17 cellular contexts compared by ENCODE assay signal in genomic region chr13:40749327-40749726, GRCh38. TPM values are rescaled to one million over a fixed set of nuclear protein-coding genes. Genes with fewer than 3 reads are reported as not detected.
A peak's percentile ranks its signal among the peaks of the same experiment; 100 is the strongest.
DNase-seq lines count a peak whose midpoint lies in the region; ATAC-seq and TF ChIP-seq lines count a peak whose summit lies in the region.
"Had no signal": no experiment of that assay in that cellular context is flagged by ENCODE, and none has a peak within 500 bp of the region (broad histone marks: within the 10 kb centered on the region; RNA-seq: fewer than 3 reads in every experiment).

No MANE protein-coding gene starts in this region.

- H3K4me1 ChIP-seq in HCT116 (ENCODE audit: control insufficient read depth in 1 of 2, insufficient read depth in 2 of 2, low read length in 2 of 2): no peaks in the 10 kb centered on the region
- H3K4me1 ChIP-seq: BLaER1 treated with 17β-estradiol and CSF1 and Interleukin-3, amounts not matched to agents 10 nM and 100 nM had no signal

- H3K27ac Mint-ChIP-seq in chondrocyte (ENCODE audit: unreplicated experiment) (no peak overlapping the region), mesothelial cell of epicardium (no peak overlapping the region)
- H3K27ac Mint-ChIP-seq: T-helper 17 cell had no signal

- H3K9me2 ChIP-seq in HCT116 (ENCODE audit: insufficient read depth): no peaks in the 10 kb centered on the region

- H3K4me3 Mint-ChIP-seq in chondrocyte (ENCODE audit: unreplicated experiment) (no peak overlapping the region), mesothelial cell of epicardium (no peak overlapping the region)
- H3K4me3 Mint-ChIP-seq in activated T-cell treated with anti-CD3 and anti-CD28 coated beads, Interleukin-2, amount 50 U/mL, for 4 hours: no peak overlapping the region
- H3K4me3 Mint-ChIP-seq: T-helper 17 cell had no signal

- CTCF ChIA-PET in HCT116 (lab: Charles Lee): interaction anchor here (0.6 kb wide), 1 partner anchor 1561 kb away, joined by 3 read pairs; no protein-coding TSS in a partner anchor

- TF ChIP-seq RAD21 in HCT116 (IDR thresholded peaks at IDR 0.05; ENCODE audit: low read depth): no peak

- H3K36me3 Mint-ChIP-seq in chondrocyte (ENCODE audit: low read depth) (peaks cover 4% of the 10 kb centered on the region), mesothelial cell of epicardium (peaks cover 11% of the 10 kb centered on the region)
- H3K36me3 Mint-ChIP-seq in activated T-cell treated with anti-CD3 and anti-CD28 coated beads, Interleukin-2, amount 50 U/mL, for 4 hours (ENCODE audit: insufficient read depth): peaks cover 20% of the 10 kb centered on the region

- H3K9me3 Mint-ChIP-seq in chondrocyte (ENCODE audit: low read depth) (no peaks in the 10 kb centered on the region), mesothelial cell of epicardium (no peaks in the 10 kb centered on the region)
- no peaks in the 10 kb centered on the region for H3K9me3 Mint-ChIP-seq in activated T-cell treated with anti-CD3 and anti-CD28 coated beads, Interleukin-2, amount 50 U/mL, for 4 hours

- no peaks in the 10 kb centered on the region for H3K27me3 ChIP-seq in HCT116 (ENCODE audit: insufficient read depth, low read length)
- H3K27me3 ChIP-seq: BLaER1 treated with 17β-estradiol and CSF1 and Interleukin-3, amounts not matched to agents 10 nM and 100 nM had no signal

- POLR2A ChIA-PET in HCT116 (lab: Charles Lee): no interaction called here

- no peak overlapping the region for H3K9ac ChIP-seq in HCT116 (ENCODE audit: low read length)
- H3K9ac ChIP-seq: BLaER1 treated with 17β-estradiol and CSF1 and Interleukin-3, amounts not matched to agents 10 nM and 100 nM had no signal

- ATAC-seq in HCT116 (no peak), GM21576 (IDR thresholded peaks at IDR 0.05; ENCODE audit: unreplicated experiment) (no peak), GM21786 (IDR thresholded peaks at IDR 0.05; ENCODE audit: unreplicated experiment) (no peak)
- no peak for ATAC-seq in activated T-cell treated with anti-CD3 and anti-CD28 coated beads, Interleukin-2, amount 50 U/mL, for 4 hours
- ATAC-seq: left colon, T-helper 17 cell had no signal

- H3K36me3 ChIP-seq in HCT116 (ENCODE audit: control insufficient read depth in 1 of 2, insufficient read depth in 2 of 2, low read length in 2 of 2): peaks cover 0 to 10% of the 10 kb centered on the region in 2 experiments; a peak in 1 of 4 replicates

- H3K4me2 ChIP-seq in HCT116 (ENCODE audit: low read length): no peak overlapping the region
- H3K4me2 ChIP-seq: BLaER1 treated with 17β-estradiol and CSF1 and Interleukin-3, amounts not matched to agents 10 nM and 100 nM had no signal

- H2AFZ ChIP-seq in HCT116 (ENCODE audit: low read depth, low read length, poor library complexity, severe bottlenecking): no peak overlapping the region

- BruUV-seq in HCT116 (replicated peaks; lab: Mats Ljungman, UMichigan): no TSS peak

- no peaks in the 10 kb centered on the region for H3K9me3 ChIP-seq in HCT116 (ENCODE audit: control insufficient read depth in 1 of 2, insufficient read depth in 1 of 2, low read depth in 1 of 2, low read length in 2 of 2)
- H3K9me3 ChIP-seq: BLaER1 treated with 17β-estradiol and CSF1 and Interleukin-3, amounts not matched to agents 10 nM and 100 nM had no signal

- no peak overlapping the region for H3K4me3 ChIP-seq in HCT116 (replicated peaks in 1 of 2; ENCODE audit: low read depth in 1 of 2, low read length in 2 of 2)
- H3K4me3 ChIP-seq: BLaER1 treated with 17β-estradiol and CSF1 and Interleukin-3, amounts not matched to agents 10 nM and 100 nM had no signal

- H3K27me3 Mint-ChIP-seq in chondrocyte (ENCODE audit: low read depth) (no peaks in the 10 kb centered on the region), mesothelial cell of epicardium (ENCODE audit: low read depth) (no peaks in the 10 kb centered on the region)
- no peaks in the 10 kb centered on the region for H3K27me3 Mint-ChIP-seq in activated T-cell treated with anti-CD3 and anti-CD28 coated beads, Interleukin-2, amount 50 U/mL, for 4 hours (ENCODE audit: low read depth)
- H3K27me3 Mint-ChIP-seq: T-helper 17 cell had no signal

- TF ChIP-seq CTCF in C4-2B (conservative IDR thresholded peaks at IDR 0.05) (peak; percentile 41), HCT116 (IDR thresholded peaks at IDR 0.05 in 2 of 3, conservative IDR thresholded peaks at IDR 0.05 in 1 of 3; ENCODE audit: borderline replicate concordance in 1 of 3, insufficient read depth in 1 of 3, low read depth in 2 of 3, low read length in 2 of 3) (peak in 2 of 3 experiments; percentile 11 to 37; a peak in 3 of 6 replicates), chondrocyte (IDR thresholded peaks at IDR 0.05) (peak; percentile 70), mesothelial cell of epicardium (IDR thresholded peaks at IDR 0.05; ENCODE audit: unreplicated experiment) (peak; percentile 36)

- no peaks in the 10 kb centered on the region for H3K79me2 ChIP-seq in HCT116 (ENCODE audit: insufficient read depth, low read length)

- H4K20me1 ChIP-seq in HCT116 (ENCODE audit: insufficient read depth): no peaks in the 10 kb centered on the region
- H4K20me1 ChIP-seq: BLaER1 treated with 17β-estradiol and CSF1 and Interleukin-3, amounts not matched to agents 10 nM and 100 nM had no signal

- H3K27ac ChIP-seq in C4-2B (no peak overlapping the region), HCT116 (ENCODE audit: low read depth, low read length) (no peak overlapping the region)
- H3K27ac ChIP-seq: BLaER1 treated with 17β-estradiol and CSF1 and Interleukin-3, amounts not matched to agents 10 nM and 100 nM had no signal

- TF ChIP-seq POLR2A in HCT116 (IDR thresholded peaks at IDR 0.05; ENCODE audit: borderline replicate concordance, extremely low read depth, insufficient read depth, insufficient read length): no peak

- intact Hi-C loops in HCT116 (cut with micrococcal nuclease): no loop called here

- RAD21 ChIA-PET in HCT116 (lab: Charles Lee; ENCODE audit: low non-redundant PET in 1 of 2, low total read pairs in 2 of 2, uncharacterized antibody in 2 of 2, unreplicated experiment in 2 of 2): no interaction called here

- DNase-seq in HCT116 (ENCODE audit: low read depth, low spot score) (no peak), chondrocyte (ENCODE audit: low spot score) (no peak), mesothelial cell of epicardium (ENCODE audit: low spot score in 2 of 2, unreplicated experiment in 2 of 2) (no peak)
- no peak for DNase-seq in activated T-cell treated with anti-CD3 and anti-CD28 coated beads, Interleukin-2, amount 50 U/mL, for 4 hours
- DNase-seq in effector CD8-positive, alpha-beta T cell (lab: John Stamatoyannopoulos, UW): no peak
- DNase-seq: activated CD4-positive, CD25-positive, alpha-beta regulatory T cell treated with anti-CD3 and anti-CD28 coated beads, Interleukin-2, amount 50 U/mL, for 72 hours; activated effector memory CD4-positive, alpha-beta T cell treated with Interleukin-2 at 50 U/mL for 16 hours; anterior cingulate cortex; cortex of kidney; DMS79 treated with DMSO at 0.1 percent for 48 hours; left colon; stimulated activated CD4-positive, alpha-beta T cell treated with anti-CD3 and anti-CD28 coated beads, Interleukin-4, amount 100 ng/mL, for 4 hours; T-helper 17 cell had no signal

- H3K4me1 Mint-ChIP-seq in chondrocyte (ENCODE audit: low read depth) (no peaks in the 10 kb centered on the region), mesothelial cell of epicardium (no peaks in the 10 kb centered on the region)
- H3K4me1 Mint-ChIP-seq in activated T-cell treated with anti-CD3 and anti-CD28 coated beads, Interleukin-2, amount 50 U/mL, for 4 hours (ENCODE audit: low read depth): peaks cover 3% of the 10 kb centered on the region

TF ChIP-seq in HCT116, 20 proteins besides CTCF, POLR2A, EP300 and RAD21:
- TF ChIP-seq TCF7L2 (IDR thresholded peaks at IDR 0.05; ENCODE audit: borderline replicate concordance, extremely low read depth, insufficient read depth, insufficient read length) (no peak), ZFX (IDR thresholded peaks at IDR 0.05) (no peak), EGR1 (IDR thresholded peaks at IDR 0.05; ENCODE audit: low read depth) (no peak), ELF1 (IDR thresholded peaks at IDR 0.05; ENCODE audit: borderline replicate concordance, low read depth) (no peak), CEBPB (IDR thresholded peaks at IDR 0.05; ENCODE audit: low read depth) (no peak), ZNF274 (IDR thresholded peaks at IDR 0.05; ENCODE audit: low read depth, low read length) (no peak), REST (IDR thresholded peaks at IDR 0.05; ENCODE audit: low read depth) (no peak)

RNA-seq across cellular contexts. Expression of gene MRPS31, which starts 21.7 kb away (rescaled TPM):
- total RNA-seq in HCT116 (2021; ENCODE audit: unreplicated experiment) (22.8 TPM), chondrocyte (11.5 to 15.4 TPM (median 12.3 TPM) in 3 replicates), mesothelial cell of epicardium (29.6 to 33.3 TPM (median 31.3 TPM) in 3 replicates)
- polyA plus RNA-seq in HCT116 (2012): 9.2 and 12.1 TPM in 2 replicates
- total RNA-seq in activated T-cell treated with anti-CD3 and anti-CD28 coated beads, Interleukin-2, amount 50 U/mL, for 4 hours: 10 to 100 TPM; 43.6 to 48.4 (median 46.4) TPM

RNA-seq across cellular contexts. Expression of gene SLC25A15, which starts 40.1 kb away (rescaled TPM):
- total RNA-seq in HCT116 (2021; ENCODE audit: unreplicated experiment) (24.5 TPM), chondrocyte (8.2 to 10.0 TPM (median 9.3 TPM) in 3 replicates), mesothelial cell of epicardium (11.0 to 13.2 TPM (median 12.2 TPM) in 3 replicates)
- polyA plus RNA-seq in HCT116 (2012): 14.0 and 14.3 TPM in 2 replicates
- total RNA-seq in activated T-cell treated with anti-CD3 and anti-CD28 coated beads, Interleukin-2, amount 50 U/mL, for 4 hours: 10 to 100 TPM; 19.8 to 25.2 (median 24.6) TPM
